8 cellular contexts compared by ENCODE assay signal in genomic region chr9:89177401-89178161, GRCh38. TPM values are rescaled to one million over a fixed set of nuclear protein-coding genes. Genes with fewer than 3 reads are reported as not detected.
DNase-seq lines count a peak whose midpoint lies in the region; ATAC-seq, FAIRE-seq and TF ChIP-seq lines count a peak whose summit lies in the region.

No MANE protein-coding gene starts in this region.

- H3K4me3 ChIP-seq in astrocyte (ENCODE audit: insufficient read depth, low read depth, low read length): peak overlapping the region; percentile 86
- H3K4me3 ChIP-seq in skin epidermis: peak overlapping the region; percentile 27 to 58 (median 34)

- H3K27me3 ChIP-seq in astrocyte (ENCODE audit: insufficient read depth, low read length): no peaks in the 10 kb centered on the region

- no peaks in the 10 kb centered on the region for H3K36me3 ChIP-seq in astrocyte (ENCODE audit: insufficient read depth, low read length)

- peaks cover 41% of the 10 kb centered on the region for H3K4me1 ChIP-seq in astrocyte (ENCODE audit: insufficient read depth, low read length)

- H3K9me3 Mint-ChIP-seq in astrocyte (ENCODE audit: unreplicated experiment): no peaks in the 10 kb centered on the region

- peak overlapping the region; percentile 92 for H3K4me2 ChIP-seq in astrocyte (ENCODE audit: low read length)

- no peak for ATAC-seq in GM21423 (IDR thresholded peaks at IDR 0.05; ENCODE audit: unreplicated experiment)
- ATAC-seq in GM21737 (IDR thresholded peaks at IDR 0.05; ENCODE audit: unreplicated experiment): no peak
- no peak for ATAC-seq in GM18907 (IDR thresholded peaks at IDR 0.05; ENCODE audit: unreplicated experiment)

- no peak for TF ChIP-seq CTCF in astrocyte (IDR thresholded peaks at IDR 0.05; ENCODE audit: insufficient read depth, low read depth, low read length)

- peaks cover 64% of the 10 kb centered on the region for H3K79me2 ChIP-seq in astrocyte (ENCODE audit: insufficient read depth, low read length)

- H3K4me3 Mint-ChIP-seq in astrocyte (ENCODE audit: unreplicated experiment): peak overlapping the region; percentile 87

- peak overlapping the region; percentile 84 for H3K9ac ChIP-seq in astrocyte (ENCODE audit: low read length)

- no peaks in the 10 kb centered on the region for H3K27me3 Mint-ChIP-seq in astrocyte (ENCODE audit: low read depth, unreplicated experiment)

- peak; percentile 18 for DNase-seq in HCEC 1CT
- DNase-seq in astrocyte (ENCODE audit: low read depth): peak; percentile 18
- DNase-seq in iPS-NIHi11 (ENCODE audit: low spot score): peak; percentile 58
- DNase-seq in NCI-H187 (lab: John Stamatoyannopoulos, UW): no peak

- H3K27ac ChIP-seq in astrocyte (ENCODE audit: low read depth, low read length) (peak overlapping the region; percentile 72), skin epidermis (peak overlapping the region in 6 of 21 experiments; percentile 17 to 73 (median 27))

- FAIRE-seq in astrocyte (lab: Jason Lieb, UNC): no peak

- peak overlapping the region; percentile 67 for H3K27ac Mint-ChIP-seq in astrocyte (ENCODE audit: unreplicated experiment)

- H3K4me1 Mint-ChIP-seq in astrocyte (ENCODE audit: low read depth, unreplicated experiment): peaks cover 12% of the 10 kb centered on the region

- peak overlapping the region; percentile 56 for H2AFZ ChIP-seq in astrocyte (ENCODE audit: low read depth, low read length)

- peaks cover 27% of the 10 kb centered on the region for H4K20me1 ChIP-seq in astrocyte (ENCODE audit: insufficient read depth, low read length)

- H3K36me3 Mint-ChIP-seq in astrocyte (ENCODE audit: low read depth, unreplicated experiment): no peaks in the 10 kb centered on the region

- no peaks in the 10 kb centered on the region for H3K9me3 ChIP-seq in astrocyte (ENCODE audit: insufficient read depth, low read depth, low read length)

RNA-seq across cellular contexts. Expression of gene SHC3, which starts 1.0 kb away (rescaled TPM):
- total RNA-seq in astrocyte: 3.1 and 4.6 TPM in 2 replicates

Comparison
In these comparisons a context has a peak if more than half of its experiments do, and no peak if none do; other contexts are left out.
1. DNase-seq: peak in HCEC 1CT (single experiment), astrocyte (single experiment) and iPS-NIHi11 (single experiment); none in NCI-H187 (0 of 2).